Comparison of ENCODE assay signal across 14 cellular contexts in the genomic region with DNA sequence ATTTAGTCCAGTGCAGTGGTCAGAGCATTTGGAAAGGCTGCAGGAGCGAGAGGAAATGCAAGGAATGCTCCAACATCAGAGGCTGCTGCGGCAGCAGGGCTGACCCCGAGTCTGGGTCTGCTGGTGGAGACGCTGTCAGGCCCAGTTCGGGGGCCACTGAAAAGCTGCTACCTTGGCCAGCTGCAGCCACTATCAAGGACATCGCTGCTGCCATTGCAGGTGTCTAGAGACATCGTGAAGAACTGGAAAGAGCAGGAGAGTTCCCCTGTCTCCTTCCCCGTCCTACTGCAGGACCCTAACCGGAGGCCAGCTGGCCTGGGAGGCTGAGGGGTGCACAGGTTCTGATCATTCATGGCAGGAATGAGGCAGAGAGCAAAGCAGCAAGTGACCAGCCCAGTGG. TPM values are rescaled to one million over a fixed set of nuclear protein-coding genes. Genes with fewer than 3 reads are reported as not detected.
DNase-seq lines count a peak whose midpoint lies in the region; TF ChIP-seq lines count a peak whose summit lies in the region.
"Had no signal": no experiment of that assay in that cellular context is flagged by ENCODE, and none has a peak within 500 bp of the region (broad histone marks: within the 10 kb centered on the region; RNA-seq: fewer than 3 reads in every experiment).

No MANE protein-coding gene starts in this region.

- H3K4me1 ChIP-seq in spleen, result no peaks in the 10 kb centered on the region

- TF ChIP-seq CTCF in spleen (IDR thresholded peaks at IDR 0.05 in 8 of 11, conservative IDR thresholded peaks at IDR 0.05 in 3 of 11), result no peak

- H3K4me3 ChIP-seq in H7 (ENCODE audit: insufficient read depth, low read depth, low read length) (no peak overlapping the region), spleen (no peak overlapping the region)

- peaks cover 0 to 9% (median 0%) of the 10 kb centered on the region in 8 donors for H3K9me3 ChIP-seq in spleen
- H3K9me3 ChIP-seq: Caco-2 had no signal

- 78 to 88% (median 83%) methylated on average over 9 of the region's 9 CpGs for WGBS in spleen, 5 donors

- no peaks in the 10 kb centered on the region for H3K36me3 ChIP-seq in H7 (replicated peaks; ENCODE audit: control insufficient read depth, insufficient read depth, low read length)
- H3K36me3 ChIP-seq in spleen, result no peaks in the 10 kb centered on the region

- no peaks in the 10 kb centered on the region for H3K27me3 ChIP-seq in H7 (ENCODE audit: control insufficient read depth, insufficient read depth, low read length)
- peaks cover 0 to 9% (median 0%) of the 10 kb centered on the region in 7 donors for H3K27me3 ChIP-seq in spleen (replicated peaks in 1 of 7)

- intact Hi-C loops in spleen (cut with DNase I; ENCODE audit: low total_unique reads), result no loop called here

- no peak for TF ChIP-seq POLR2A in spleen (IDR thresholded peaks at IDR 0.05)

- H3K27ac ChIP-seq in spleen, result no peak overlapping the region

- DNase-seq in H7 (peak; percentile 32), astrocyte of the hippocampus (ENCODE audit: low read depth, low spot score) (peak; percentile 22), mesenteric fat pad (ENCODE audit: low spot score) (peak; percentile 57), spleen (peak; percentile 48), NCI-H187 treated with DMSO at 0.1 percent for 48 hours (lab: John Stamatoyannopoulos, UW) (no peak), activated gamma-delta T cell (lab: John Stamatoyannopoulos, UW) (no peak), DMS53 (lab: John Stamatoyannopoulos, UW) (no peak)
- DNase-seq: Caco-2; CD8-positive, alpha-beta T cell; GF-D8; IMR-90 had no signal

RNA-seq across cellular contexts. Expression of gene GPR78, which starts 29.5 kb away (rescaled TPM):
- 1.5 and 1.7 TPM in 2 replicates for total RNA-seq in H7 (2014; rRNA removed; shearing (Covaris generic))
- total RNA-seq in mesenteric fat pad (not detected), spleen (1 to 10 TPM in 1 of 7 donors, under 1 TPM in 3, not detected in 3; 0.07 to 1.5 (median 0.14) TPM)
- polyA plus RNA-seq in spleen, result under 1 TPM in 1 of 3 donors, not detected in 2; 0.09 TPM
- total RNA-seq: A673; CD8-positive, alpha-beta T cell; HT-29 had no signal
- polyA plus RNA-seq: CD14-positive monocyte had no signal

RNA-seq across cellular contexts. Expression of gene CPZ, which starts 41.9 kb away (rescaled TPM):
- total RNA-seq in H7 (2014; rRNA removed; shearing (Covaris generic)), result 25.3 and 29.7 TPM in 2 replicates
- 9.7 TPM for total RNA-seq in mesenteric fat pad
- total RNA-seq in spleen, result 1 to 10 TPM in 3 of 7 donors, under 1 TPM in 3, not detected in 1; 0.57 to 8.5 (median 1.2) TPM
- polyA plus RNA-seq in spleen, result under 1 TPM; 0.11 to 0.96 (median 0.73) TPM
- total RNA-seq: CD8-positive, alpha-beta T cell; HT-29 had no signal
- polyA plus RNA-seq: CD14-positive monocyte had no signal

Comparison
In these comparisons a context has a peak if more than half of its experiments do, and no peak if none do; other contexts are left out.
1. DNase-seq: peak in H7 (single experiment), astrocyte of the hippocampus (single experiment), mesenteric fat pad (single experiment) and spleen (single experiment); none in NCI-H187 treated with DMSO at 0.1 percent for 48 hours (single experiment), activated gamma-delta T cell (single experiment) and DMS53 (single experiment).